24 cellular contexts compared by ENCODE assay signal in genomic region chr11:116777056-116777455, GRCh38. TPM values are rescaled to one million over a fixed set of nuclear protein-coding genes. Genes with fewer than 3 reads are reported as not detected.
DNase-seq lines count a peak whose midpoint lies in the region; ATAC-seq and TF ChIP-seq lines count a peak whose summit lies in the region.
"Had no signal": no experiment of that assay in that cellular context is flagged by ENCODE, and none has a peak within 500 bp of the region (broad histone marks: within the 10 kb centered on the region; RNA-seq: fewer than 3 reads in every experiment).

No MANE protein-coding gene starts in this region.

- H3K36me3 ChIP-seq in SK-N-SH (replicated peaks in 1 of 2; ENCODE audit: control insufficient read depth in 1 of 2, insufficient read depth in 2 of 2, low read length in 1 of 2), result peaks cover 35 to 53% of the 10 kb centered on the region in 2 experiments

- H3K9me3 ChIP-seq in SK-N-SH, result no peaks in the 10 kb centered on the region

- H3K4me2 ChIP-seq in SK-N-SH, result no peak overlapping the region

- H3K27ac ChIP-seq in SK-N-SH (ENCODE audit: low read depth in 2 of 2, low read length in 1 of 2), result no peak overlapping the region
- H3K27ac ChIP-seq: brain microvascular endothelial cell, coronary artery, foreskin keratinocyte, parathyroid adenoma had no signal

- no peak for DNase-seq in activated naive CD4-positive, alpha-beta T cell treated with anti-CD3 and anti-CD28 coated beads, Interleukin-2, amount 50 U/mL, for 72 hours (ENCODE audit: low spot score in 2 of 2)
- no peak for DNase-seq in activated naive CD4-positive, alpha-beta T cell treated with Interleukin-2 at 50 U/mL for 16 hours
- no peak for DNase-seq in stimulated activated naive B cell treated with anti-CD40 and anti-IgM and Interleukin-4, amounts not matched to agents 10 μg/mL and 1 μg/mL and 100 μg/mL, for 72 hours
- DNase-seq in SK-N-SH, result no peak
- DNase-seq: activated naive CD4-positive, alpha-beta T cell treated with anti-CD3 and anti-CD28 coated beads, Interleukin-2, amount 50 U/mL, for 16 hours; brain microvascular endothelial cell; CD8-positive, alpha-beta T cell; foreskin keratinocyte; KBM-7; naive thymus-derived CD4-positive, alpha-beta T cell; NCI-H1092 treated with DMSO at 0.1 percent for 48 hours; NCI-H2081 treated with DMSO at 0.1 percent for 48 hours; stimulated activated CD4-positive, alpha-beta T cell treated with anti-CD3 and anti-CD28 coated beads, Interleukin-2, amount 100 ng/mL, for 24 hours; T-cell had no signal

- H3K4me1 Mint-ChIP-seq in activated naive CD8-positive, alpha-beta T cell (ENCODE audit: low read depth), result peaks cover 52% of the 10 kb centered on the region
- H3K4me1 Mint-ChIP-seq in stimulated activated naive B cell treated with anti-CD40 and anti-IgM and Interleukin-4, amounts not matched to agents 10 μg/mL and 1 μg/mL and 100 μg/mL, for 72 hours, result peaks cover 25 to 58% of the 10 kb centered on the region in 2 donors

- peaks cover 2 to 8% of the 10 kb centered on the region in 2 experiments; a peak in 3 of 4 replicates for H3K4me1 ChIP-seq in SK-N-SH (ENCODE audit: control insufficient read depth in 1 of 2, insufficient read depth in 2 of 2, low read depth in 1 of 2, low read length in 1 of 2)
- H3K4me1 ChIP-seq: parathyroid adenoma had no signal

- TF ChIP-seq RAD21 in SK-N-SH (IDR thresholded peaks at IDR 0.05; ENCODE audit: low read length), result no peak

- no peak overlapping the region for H3K4me3 ChIP-seq in SK-N-SH (ENCODE audit: low read depth in 2 of 2, low read length in 1 of 2)
- H3K4me3 ChIP-seq: coronary artery had no signal

- no peaks in the 10 kb centered on the region for H3K27me3 ChIP-seq in SK-N-SH (ENCODE audit: insufficient read depth)
- H3K27me3 ChIP-seq: brain microvascular endothelial cell, foreskin keratinocyte had no signal

- no peaks in the 10 kb centered on the region for H3K9me3 Mint-ChIP-seq in activated naive CD4-positive, alpha-beta T cell treated with anti-CD3 and anti-CD28 coated beads, Interleukin-2, amount 50 U/mL, for 72 hours
- no peaks in the 10 kb centered on the region for H3K9me3 Mint-ChIP-seq in activated naive CD8-positive, alpha-beta T cell (ENCODE audit: low read depth)
- H3K9me3 Mint-ChIP-seq in stimulated activated naive B cell treated with anti-CD40 and anti-IgM and Interleukin-4, amounts not matched to agents 10 μg/mL and 1 μg/mL and 100 μg/mL, for 72 hours, result no peaks in the 10 kb centered on the region
- H3K9me3 Mint-ChIP-seq: CD8-positive, alpha-beta T cell; memory B cell; T-cell; WTC11 had no signal

- whole genome bisulfite sequencing in SK-N-SH (ENCODE audit: low lambda C conversion rate), result 97% methylated on average over 7 of the region's 7 CpGs

- peaks cover 24% of the 10 kb centered on the region for H3F3A ChIP-seq in SK-N-SH (replicated peaks; ENCODE audit: insufficient read depth)

- no peak overlapping the region for H2AFZ ChIP-seq in SK-N-SH (ENCODE audit: low read depth)
- H2AFZ ChIP-seq: parathyroid adenoma had no signal

- TF ChIP-seq CTCF in SK-N-SH (IDR thresholded peaks at IDR 0.05), result no peak

- no peak overlapping the region for H3K9ac ChIP-seq in SK-N-SH
- H3K9ac ChIP-seq: parathyroid adenoma had no signal

- no peaks in the 10 kb centered on the region for H4K20me1 ChIP-seq in SK-N-SH (ENCODE audit: insufficient read depth)

- H3K9me2 ChIP-seq in SK-N-SH, result no peaks in the 10 kb centered on the region

- POLR2A ChIA-PET in SK-N-SH (lab: Yijun Ruan, JAX), result no interaction called here

- no peaks in the 10 kb centered on the region for H3K27me3 Mint-ChIP-seq in activated naive CD8-positive, alpha-beta T cell
- H3K27me3 Mint-ChIP-seq in stimulated activated naive B cell treated with anti-CD40 and anti-IgM and Interleukin-4, amounts not matched to agents 10 μg/mL and 1 μg/mL and 100 μg/mL, for 72 hours, result no peaks in the 10 kb centered on the region
- H3K27me3 Mint-ChIP-seq: memory B cell; naive thymus-derived CD4-positive, alpha-beta T cell; T-cell had no signal

- TF ChIP-seq EP300 in SK-N-SH (IDR thresholded peaks at IDR 0.05; ENCODE audit: borderline replicate concordance in 1 of 2, low read depth in 1 of 2, low read length in 1 of 2), result no peak

- peaks cover 42 to 50% of the 10 kb centered on the region in 2 donors for H3K36me3 Mint-ChIP-seq in activated naive CD4-positive, alpha-beta T cell treated with anti-CD3 and anti-CD28 coated beads, Interleukin-2, amount 50 U/mL, for 72 hours
- H3K36me3 Mint-ChIP-seq in activated naive CD8-positive, alpha-beta T cell, result peaks cover 20% of the 10 kb centered on the region
- peaks cover 42 to 58% of the 10 kb centered on the region in 2 donors for H3K36me3 Mint-ChIP-seq in stimulated activated naive B cell treated with anti-CD40 and anti-IgM and Interleukin-4, amounts not matched to agents 10 μg/mL and 1 μg/mL and 100 μg/mL, for 72 hours

- CTCF ChIA-PET in SK-N-SH (lab: Yijun Ruan, JAX), result interaction anchor here (2.8 kb wide), 1 partner anchor 10 kb away, joined by 11 read pairs; the partner anchor contains the start of gene ZPR1

- no peak overlapping the region for H3K4me3 Mint-ChIP-seq in activated naive CD8-positive, alpha-beta T cell
- H3K4me3 Mint-ChIP-seq in stimulated activated naive B cell treated with anti-CD40 and anti-IgM and Interleukin-4, amounts not matched to agents 10 μg/mL and 1 μg/mL and 100 μg/mL, for 72 hours, result no peak overlapping the region
- H3K4me3 Mint-ChIP-seq: CD8-positive, alpha-beta T cell; memory B cell; naive thymus-derived CD4-positive, alpha-beta T cell; T-cell; WTC11 had no signal

- H3K79me2 ChIP-seq in SK-N-SH (ENCODE audit: insufficient read depth), result peaks cover 7% of the 10 kb centered on the region

- peak overlapping the region; percentile 22 to 68 for H3K27ac Mint-ChIP-seq in activated naive CD4-positive, alpha-beta T cell treated with anti-CD3 and anti-CD28 coated beads, Interleukin-2, amount 50 U/mL, for 72 hours
- H3K27ac Mint-ChIP-seq in activated naive CD8-positive, alpha-beta T cell, result peak overlapping the region; percentile 93
- peak overlapping the region; percentile 6 for H3K27ac Mint-ChIP-seq in stimulated activated naive B cell treated with anti-CD40 and anti-IgM and Interleukin-4, amounts not matched to agents 10 μg/mL and 1 μg/mL and 100 μg/mL, for 72 hours
- H3K27ac Mint-ChIP-seq: WTC11 had no signal

- no peak for ATAC-seq in activated naive CD4-positive, alpha-beta T cell treated with anti-CD3 and anti-CD28 coated beads, Interleukin-2, amount 50 U/mL, for 72 hours
- no peak for ATAC-seq in stimulated activated naive B cell treated with anti-CD40 and anti-IgM and Interleukin-4, amounts not matched to agents 10 μg/mL and 1 μg/mL and 100 μg/mL, for 72 hours (replicated peaks)
- ATAC-seq in GM19455 (IDR thresholded peaks at IDR 0.05; ENCODE audit: unreplicated experiment), result no peak
- ATAC-seq: CD8-positive, alpha-beta T cell; foreskin keratinocyte; naive thymus-derived CD4-positive, alpha-beta T cell; Right ventricle myocardium inferior; T-cell; WTC11 had no signal

TF ChIP-seq in SK-N-SH, 30 proteins besides CTCF, POLR2A, EP300 and RAD21 (continues in another document):
- no peak for TF ChIP-seq TCF12 (IDR thresholded peaks at IDR 0.05)
- TF ChIP-seq ELF1 (IDR thresholded peaks at IDR 0.05), result no peak
- TF ChIP-seq FOSL2 (IDR thresholded peaks at IDR 0.05; ENCODE audit: borderline replicate concordance, low read depth), result no peak
- no peak for TF ChIP-seq SIN3A (IDR thresholded peaks at IDR 0.05; ENCODE audit: borderline replicate concordance, low read depth, low read length)
- no peak for TF ChIP-seq TEAD4 (IDR thresholded peaks at IDR 0.05; ENCODE audit: borderline replicate concordance, insufficient read depth)
- TF ChIP-seq, protein P1, sequence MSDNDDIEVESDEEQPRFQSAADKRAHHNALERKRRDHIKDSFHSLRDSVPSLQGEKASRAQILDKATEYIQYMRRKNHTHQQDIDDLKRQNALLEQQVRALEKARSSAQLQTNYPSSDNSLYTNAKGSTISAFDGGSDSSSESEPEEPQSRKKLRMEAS (IDR thresholded peaks at IDR 0.05; ENCODE audit: low read depth), result no peak
- TF ChIP-seq GATA2 (CRISPR knock-in tag; IDR thresholded peaks at IDR 0.05), result no peak
- no peak for TF ChIP-seq TAF1 (IDR thresholded peaks at IDR 0.05; ENCODE audit: borderline replicate concordance, low read depth, low read length)
- no peak for TF ChIP-seq FOXM1 (IDR thresholded peaks at IDR 0.05; ENCODE audit: low read depth)

RNA-seq across cellular contexts. Expression of gene BUD13, which starts 4.3 kb away (rescaled TPM):
- 10 to 100 TPM; 29.3 to 42.9 TPM for total RNA-seq in activated naive CD4-positive, alpha-beta T cell treated with anti-CD3 and anti-CD28 coated beads, Interleukin-2, amount 50 U/mL, for 72 hours
- polyA plus RNA-seq in SK-N-SH (2012; rRNA removed), result 15.5 and 15.9 TPM in 2 replicates
- 14.7 and 17.3 TPM in 2 replicates for polyA plus RNA-seq in SK-N-SH (2012; cell fraction: cytosol; rRNA removed)
- 20.6 and 23.7 TPM in 2 replicates for polyA plus RNA-seq in SK-N-SH (2012; cell fraction: nucleus; rRNA removed)

RNA-seq across cellular contexts. Expression of gene ZPR1, which starts 10.8 kb away (rescaled TPM):
- 10 to 100 TPM; 65.0 to 78.4 TPM for total RNA-seq in activated naive CD4-positive, alpha-beta T cell treated with anti-CD3 and anti-CD28 coated beads, Interleukin-2, amount 50 U/mL, for 72 hours
- 52.4 and 69.2 TPM in 2 replicates for polyA plus RNA-seq in SK-N-SH (2012; rRNA removed)
- polyA plus RNA-seq in SK-N-SH (2012; cell fraction: cytosol; rRNA removed), result 66.4 and 72.4 TPM in 2 replicates
- polyA plus RNA-seq in SK-N-SH (2012; cell fraction: nucleus; rRNA removed), result 39.0 and 68.7 TPM in 2 replicates

RNA-seq across cellular contexts. Expression of gene APOA5, which starts 14.6 kb away (rescaled TPM):
- total RNA-seq in activated naive CD4-positive, alpha-beta T cell treated with anti-CD3 and anti-CD28 coated beads, Interleukin-2, amount 50 U/mL, for 72 hours, result not detected
- not detected in 2 replicates for polyA plus RNA-seq in SK-N-SH (2012; rRNA removed)
- not detected in 2 replicates for polyA plus RNA-seq in SK-N-SH (2012; cell fraction: cytosol; rRNA removed)
- polyA plus RNA-seq in SK-N-SH (2012; cell fraction: nucleus; rRNA removed), result not detected in 2 replicates
- total RNA-seq: CD8-positive, alpha-beta T cell; foreskin keratinocyte; kidney epithelial cell; naive thymus-derived CD4-positive, alpha-beta T cell; NCI-H460; Right ventricle myocardium inferior; subcutaneous adipose tissue had no signal
- polyA plus RNA-seq: foreskin keratinocyte; naive thymus-derived CD4-positive, alpha-beta T cell had no signal

RNA-seq across cellular contexts. Expression of gene APOA4, which starts 46.0 kb away (rescaled TPM):
- not detected for total RNA-seq in activated naive CD4-positive, alpha-beta T cell treated with anti-CD3 and anti-CD28 coated beads, Interleukin-2, amount 50 U/mL, for 72 hours
- polyA plus RNA-seq in SK-N-SH (2012; rRNA removed), result not detected in 2 replicates
- not detected in 2 replicates for polyA plus RNA-seq in SK-N-SH (2012; cell fraction: cytosol; rRNA removed)
- not detected in 2 replicates for polyA plus RNA-seq in SK-N-SH (2012; cell fraction: nucleus; rRNA removed)
- total RNA-seq: CD8-positive, alpha-beta T cell; foreskin keratinocyte; kidney epithelial cell; naive thymus-derived CD4-positive, alpha-beta T cell; NCI-H460; Right ventricle myocardium inferior; subcutaneous adipose tissue; T-cell; WTC11 had no signal
- polyA plus RNA-seq: foreskin keratinocyte; naive thymus-derived CD4-positive, alpha-beta T cell had no signal

RNA-seq across cellular contexts. Expression of gene APOC3, which starts 52.7 kb away (rescaled TPM):
- not detected for total RNA-seq in activated naive CD4-positive, alpha-beta T cell treated with anti-CD3 and anti-CD28 coated beads, Interleukin-2, amount 50 U/mL, for 72 hours
- not detected in 2 replicates for polyA plus RNA-seq in SK-N-SH (2012; rRNA removed)
- 8.5 TPM in 1 of 2 replicates, not detected in the other for polyA plus RNA-seq in SK-N-SH (2012; cell fraction: cytosol; rRNA removed)
- 0.51 TPM in 1 of 2 replicates, not detected in the other for polyA plus RNA-seq in SK-N-SH (2012; cell fraction: nucleus; rRNA removed)
- total RNA-seq: CD8-positive, alpha-beta T cell; foreskin keratinocyte; kidney epithelial cell; naive thymus-derived CD4-positive, alpha-beta T cell; NCI-H460; Right ventricle myocardium inferior; subcutaneous adipose tissue had no signal
- polyA plus RNA-seq: foreskin keratinocyte; naive thymus-derived CD4-positive, alpha-beta T cell had no signal

Comparison
In these comparisons a context has a peak if more than half of its experiments do, and no peak if none do; other contexts are left out.
1. H3K27ac Mint-ChIP-seq: peak in every context shown above with its lines; median percentile 93 in activated naive CD8-positive, alpha-beta T cell; 45 in activated naive CD4-positive, alpha-beta T cell treated with anti-CD3 and anti-CD28 coated beads, Interleukin-2, amount 50 U/mL, for 72 hours; 6 in stimulated activated naive B cell treated with anti-CD40 and anti-IgM and Interleukin-4, amounts not matched to agents 10 μg/mL and 1 μg/mL and 100 μg/mL, for 72 hours.